In genomic region chr7:107122483-107122882, GRCh38 we compare ENCODE assay signal across 17 cellular contexts. TPM values are rescaled to one million over a fixed set of nuclear protein-coding genes. Genes with fewer than 3 reads are reported as not detected.
DNase-seq lines count a peak whose midpoint lies in the region; ATAC-seq and TF ChIP-seq lines count a peak whose summit lies in the region.
"Had no signal": no experiment of that assay in that cellular context is flagged by ENCODE, and none has a peak within 500 bp of the region (broad histone marks: within the 10 kb centered on the region; RNA-seq: fewer than 3 reads in every experiment).

No MANE protein-coding gene starts in this region.

- TF ChIP-seq POLR2A in IMR-90 (IDR thresholded peaks at IDR 0.05; ENCODE audit: low read depth, low read length) = no peak

- in situ Hi-C loops in IMR-90 (cut with MboI; ENCODE audit: low sequenced_read_pairs) = no loop called here

- H3K27ac Mint-ChIP-seq in naive thymus-derived CD4-positive, alpha-beta T cell = no peak overlapping the region
- H3K27ac Mint-ChIP-seq: activated CD4-positive, alpha-beta memory T cell treated with anti-CD3 and anti-CD28 coated beads for 36 hours; activated T-helper 1 cell treated with anti-CD3 and anti-CD28 coated beads, Interleukin-12 subunit alpha, Interleukin-12 subunit beta, Interleukin-2, Interleukin-4 antibody, amounts not matched to agents 30 ng/mL and 10 ng/mL and 1 ng/mL, durations not matched to agents 14 hours and 24 hours and 36 hours; IgD-negative memory B cell; T-cell; type B pancreatic cell had no signal

- H3K4me1 ChIP-seq in IMR-90 (ENCODE audit: control insufficient read depth, insufficient read depth, low read length) (peaks cover 11% of the 10 kb centered on the region), colonic mucosa (no peaks in the 10 kb centered on the region), lung (ENCODE audit: control insufficient read depth in 2 of 2, insufficient read depth in 2 of 2, low read length in 2 of 2) (peaks cover 0 to 8% of the 10 kb centered on the region in 2 donors), subcutaneous abdominal adipose tissue (ENCODE audit: control insufficient read depth in 5 of 5, insufficient read depth in 5 of 5, low read length in 5 of 5) (peaks cover 0 to 28% (median 17%) of the 10 kb centered on the region in 5 donors)
- peaks cover 4 to 16% of the 10 kb centered on the region in 2 donors for H3K4me1 ChIP-seq in naive thymus-derived CD4-positive, alpha-beta T cell (ENCODE audit: control insufficient read depth in 2 of 2, insufficient read depth in 2 of 2, low read length in 2 of 2)

- H3K56ac ChIP-seq in IMR-90 (ENCODE audit: extremely low read depth, insufficient read depth, low read length) = no peak overlapping the region

- H3K36me3 Mint-ChIP-seq in naive thymus-derived CD4-positive, alpha-beta T cell = peaks cover 0 to 6% (median 0%) of the 10 kb centered on the region in 5 donors
- H3K36me3 Mint-ChIP-seq: activated CD4-positive, alpha-beta memory T cell treated with anti-CD3 and anti-CD28 coated beads for 36 hours; T-cell; type B pancreatic cell had no signal

- no peak overlapping the region for H3K4me3 ChIP-seq in IMR-90 (ENCODE audit: insufficient read depth, low read depth, low read length)
- H3K4me3 ChIP-seq in colonic mucosa = no peak overlapping the region
- no peak overlapping the region for H3K4me3 ChIP-seq in lung
- no peak overlapping the region for H3K4me3 ChIP-seq in subcutaneous abdominal adipose tissue (ENCODE audit: low read depth in 1 of 5, low read length in 5 of 5)
- H3K4me3 ChIP-seq in naive thymus-derived CD4-positive, alpha-beta T cell (ENCODE audit: low read length) = no peak overlapping the region
- H3K4me3 ChIP-seq: skin epidermis had no signal

- H3K27ac ChIP-seq in IMR-90 (ENCODE audit: insufficient read depth, low read length) = no peak overlapping the region
- H3K27ac ChIP-seq in colonic mucosa = peak overlapping the region; percentile 26
- no peak overlapping the region for H3K27ac ChIP-seq in lung (ENCODE audit: low read depth in 1 of 2, low read length in 1 of 2)
- H3K27ac ChIP-seq in subcutaneous abdominal adipose tissue (ENCODE audit: low read depth, low read length) = peak overlapping the region; percentile 68
- no peak overlapping the region for H3K27ac ChIP-seq in naive thymus-derived CD4-positive, alpha-beta T cell (ENCODE audit: low read depth, low read length)

- H3K9me3 ChIP-seq in IMR-90 (ENCODE audit: control insufficient read depth, insufficient read depth, low read length) = no peaks in the 10 kb centered on the region
- H3K9me3 ChIP-seq in colonic mucosa = no peaks in the 10 kb centered on the region
- no peaks in the 10 kb centered on the region for H3K9me3 ChIP-seq in lung (ENCODE audit: control insufficient read depth in 2 of 2, insufficient read depth in 1 of 2, low read length in 1 of 2)
- H3K9me3 ChIP-seq in subcutaneous abdominal adipose tissue (ENCODE audit: control insufficient read depth in 5 of 5, low read length in 5 of 5) = no peaks in the 10 kb centered on the region
- H3K9me3 ChIP-seq in naive thymus-derived CD4-positive, alpha-beta T cell (ENCODE audit: control insufficient read depth in 2 of 3, low read length in 3 of 3) = no peaks in the 10 kb centered on the region

- H2BK20ac ChIP-seq in IMR-90 (ENCODE audit: low read depth, low read length) = no peak overlapping the region; the same call in 1 of the 2 replicates

- CTCF ChIA-PET in IMR-90 (lab: Yijun Ruan, JAX) = interaction anchor here (1.0 to 1.5 kb wide), 4 partner anchors 10 to 73 kb away, joined by 3 to 8 read pairs (median 5); no protein-coding TSS in a partner anchor
- CTCF ChIA-PET in naive thymus-derived CD4-positive, alpha-beta T cell (lab: Charles Lee) = interaction anchor here (0.7 to 1.4 kb wide), 2 partner anchors 123 to 334 kb away, joined by 3 read pairs; no protein-coding TSS in a partner anchor

- H4K91ac ChIP-seq in IMR-90 (ENCODE audit: insufficient read depth, low read depth, low read length) = peak overlapping the region; percentile 38; the same call in 1 of the 2 replicates

- peaks cover 0 to 2% (median 0%) of the 10 kb centered on the region in 11 donors for H3K9me3 Mint-ChIP-seq in naive thymus-derived CD4-positive, alpha-beta T cell
- H3K9me3 Mint-ChIP-seq: activated CD4-positive, alpha-beta memory T cell treated with anti-CD3 and anti-CD28 coated beads for 36 hours; activated T-helper 1 cell treated with anti-CD3 and anti-CD28 coated beads, Interleukin-12 subunit alpha, Interleukin-12 subunit beta, Interleukin-2, Interleukin-4 antibody, amounts not matched to agents 30 ng/mL and 10 ng/mL and 1 ng/mL, durations not matched to agents 14 hours and 24 hours and 36 hours; central memory CD8-positive, alpha-beta T cell; IgD-negative memory B cell; T-cell; type B pancreatic cell had no signal

- peak overlapping the region in 1 of 2 experiments; percentile 46; a peak in 1 of 4 replicates for H4K8ac ChIP-seq in IMR-90 (ENCODE audit: low read depth in 2 of 2, low read length in 2 of 2)

- peak overlapping the region; percentile 3; the same call in 1 of the 2 replicates for H3K18ac ChIP-seq in IMR-90 (ENCODE audit: low read depth, low read length)

- H3K9me1 ChIP-seq in IMR-90 (ENCODE audit: insufficient read depth, low read length) = peaks cover 4% of the 10 kb centered on the region

- no peak overlapping the region for H2AFZ ChIP-seq in IMR-90 (replicated peaks; ENCODE audit: low read length, poor library complexity)

- no peak for TF ChIP-seq CTCF in IMR-90 (conservative IDR thresholded peaks at IDR 0.05; ENCODE audit: low read depth, low read length)
- TF ChIP-seq CTCF in colonic mucosa (IDR thresholded peaks at IDR 0.05) = no peak
- TF ChIP-seq CTCF in lung (IDR thresholded peaks at IDR 0.05; ENCODE audit: control extremely low read depth, extremely low read depth) = no peak

- intact Hi-C loops in IMR-90 (cut with micrococcal nuclease) = loop anchor here (5.0 kb wide), 1 partner anchor 75 kb away; no protein-coding TSS in a partner anchor
- intact Hi-C loops in colonic mucosa (cut with DNase I) = no loop called here
- intact Hi-C loops in naive thymus-derived CD4-positive, alpha-beta T cell (cut with micrococcal nuclease) = loop anchor here in 1 of 2 donors (10.0 kb wide), 1 partner anchor 258 kb away; the partner anchor contains the start of gene PIK3CG

- WGBS in IMR-90 (ENCODE audit: extremely low coverage in 2 of 2, insufficient read length in 1 of 2), 2 experiments = no CpG with 5 or more reads among the region's 4 CpGs
- 41 to 48% methylated on average over 4 of the region's 4 CpGs for WGBS in lung, 2 donors

- H3K4ac ChIP-seq in IMR-90 (ENCODE audit: low read depth, low read length) = no peak overlapping the region

- DNase-seq in IMR-90 = peak; percentile 85
- no peak for DNase-seq in colonic mucosa
- DNase-seq in lung (ENCODE audit: low spot score) = no peak
- no peak for DNase-seq in naive thymus-derived CD4-positive, alpha-beta T cell
- no peak for DNase-seq in amniotic stem cell (lab: John Stamatoyannopoulos, UW)
- DNase-seq in Kasumi-1 (lab: John Stamatoyannopoulos, UW) = no peak
- DNase-seq in activated CD4-positive, alpha-beta T cell treated with anti-CD3 and anti-CD28 coated beads for 48 hours = no peak
- DNase-seq: activated CD4-positive, alpha-beta memory T cell treated with anti-CD3 and anti-CD28 coated beads for 36 hours; DMS53; NCI-H1048; T-cell had no signal

- no peak for TF ChIP-seq RAD21 in IMR-90 (IDR thresholded peaks at IDR 0.05; ENCODE audit: low read length)

- no peak overlapping the region for H3K9ac ChIP-seq in IMR-90 (ENCODE audit: low read depth, low read length)
- no peak overlapping the region for H3K9ac ChIP-seq in colonic mucosa (ENCODE audit: low read depth in 2 of 2, low read length in 2 of 2)
- H3K9ac ChIP-seq in subcutaneous abdominal adipose tissue (ENCODE audit: low read length in 5 of 5) = peak overlapping the region in 1 of 5 donors; percentile 13

- no peak overlapping the region for H3K23ac ChIP-seq in IMR-90 (ENCODE audit: low read depth, low read length)

- H2AK5ac ChIP-seq in IMR-90 (ENCODE audit: low read depth, low read length) = no peak overlapping the region

- no peak overlapping the region for H4K5ac ChIP-seq in IMR-90 (ENCODE audit: low read depth, low read length)

- H3K4me1 Mint-ChIP-seq in naive thymus-derived CD4-positive, alpha-beta T cell = peaks cover 12 to 25% (median 20%) of the 10 kb centered on the region in 7 donors

- ATAC-seq in IMR-90 (ENCODE audit: low read depth) = peak; percentile 86
- peak; percentile 57 for ATAC-seq in lung (ENCODE audit: insufficient read depth, low FRiP score)
- ATAC-seq in naive thymus-derived CD4-positive, alpha-beta T cell = no peak
- ATAC-seq: T-cell had no signal

- dilution Hi-C loops in IMR-90 (cut with HindIII; ENCODE audit: low sequenced_read_pairs, unreplicated experiment) = no loop called here

- no peaks in the 10 kb centered on the region for H3K27me3 ChIP-seq in IMR-90 (ENCODE audit: control insufficient read depth, insufficient read depth, low read length)
- H3K27me3 ChIP-seq in colonic mucosa = no peaks in the 10 kb centered on the region
- H3K27me3 ChIP-seq in lung (ENCODE audit: control insufficient read depth, insufficient read depth) = no peaks in the 10 kb centered on the region
- no peaks in the 10 kb centered on the region for H3K27me3 ChIP-seq in subcutaneous abdominal adipose tissue (ENCODE audit: control insufficient read depth in 5 of 5, insufficient read depth in 4 of 5, low read length in 5 of 5)
- no peaks in the 10 kb centered on the region for H3K27me3 ChIP-seq in naive thymus-derived CD4-positive, alpha-beta T cell (ENCODE audit: control insufficient read depth in 2 of 2, insufficient read depth in 2 of 2, low read length in 2 of 2)

- no peak overlapping the region for H2AK9ac ChIP-seq in IMR-90 (replicated peaks; ENCODE audit: low read depth, low read length, poor library complexity)

- H2BK120ac ChIP-seq in IMR-90 (ENCODE audit: low read depth, low read length) = peak overlapping the region; percentile 1

- 0 out of 2 replicates have a peak overlapping the region, but pooled peaks have one; percentile 10 for H3K14ac ChIP-seq in IMR-90 (replicated peaks; ENCODE audit: low read depth, low read length)

- H3K4me2 ChIP-seq in IMR-90 (ENCODE audit: low read depth, low read length) = peak overlapping the region; percentile 4; the same call in 1 of the 2 replicates

- no peaks in the 10 kb centered on the region for H4K20me1 ChIP-seq in IMR-90 (ENCODE audit: insufficient read depth, low read length)

- peaks cover 0 to 12% (median 0%) of the 10 kb centered on the region in 5 donors for H3K27me3 Mint-ChIP-seq in naive thymus-derived CD4-positive, alpha-beta T cell
- H3K27me3 Mint-ChIP-seq: activated CD4-positive, alpha-beta memory T cell treated with anti-CD3 and anti-CD28 coated beads for 36 hours; IgD-negative memory B cell; type B pancreatic cell had no signal

- H3K79me1 ChIP-seq in IMR-90 (ENCODE audit: low read depth in 1 of 2, low read length in 2 of 2) = peaks cover 0 to 6% of the 10 kb centered on the region in 2 experiments; a peak in 2 of 4 replicates

- H2BK15ac ChIP-seq in IMR-90 (ENCODE audit: low read depth, low read length) = 0 out of 3 replicates have a peak overlapping the region, but pooled peaks have one; percentile 0

- no TSS peak for BruUV-seq in IMR-90 (replicated peaks; lab: Mats Ljungman, UMichigan)

- no peaks in the 10 kb centered on the region for H3K36me3 ChIP-seq in IMR-90 (ENCODE audit: control insufficient read depth, insufficient read depth, low read length)
- H3K36me3 ChIP-seq in colonic mucosa = no peaks in the 10 kb centered on the region
- H3K36me3 ChIP-seq in lung (ENCODE audit: control insufficient read depth in 2 of 2, insufficient read depth in 2 of 2, low read length in 2 of 2) = no peaks in the 10 kb centered on the region
- H3K36me3 ChIP-seq in subcutaneous abdominal adipose tissue (ENCODE audit: control insufficient read depth in 5 of 5, insufficient read depth in 5 of 5, low read length in 5 of 5) = no peaks in the 10 kb centered on the region
- no peaks in the 10 kb centered on the region for H3K36me3 ChIP-seq in naive thymus-derived CD4-positive, alpha-beta T cell (ENCODE audit: control insufficient read depth in 2 of 3, insufficient read depth in 3 of 3, low read length in 3 of 3)

- POLR2A ChIA-PET in IMR-90 (lab: Charles Lee; ENCODE audit: unreplicated experiment) = interaction anchor here (0.5 kb wide), 1 partner anchor 126 kb away, joined by 3 read pairs; no protein-coding TSS in a partner anchor
- POLR2A ChIA-PET in naive thymus-derived CD4-positive, alpha-beta T cell (lab: Charles Lee) = interaction anchor here (0.6 kb wide), 1 partner anchor 44 kb away, joined by 3 read pairs; no protein-coding TSS in a partner anchor

- H2BK5ac ChIP-seq in IMR-90 (ENCODE audit: low read depth, low read length, poor library complexity, severe bottlenecking) = peak overlapping the region; percentile 73

- no peak overlapping the region for H3K4me3 Mint-ChIP-seq in naive thymus-derived CD4-positive, alpha-beta T cell
- H3K4me3 Mint-ChIP-seq: activated CD4-positive, alpha-beta memory T cell treated with anti-CD3 and anti-CD28 coated beads for 36 hours; activated T-helper 1 cell treated with anti-CD3 and anti-CD28 coated beads, Interleukin-12 subunit alpha, Interleukin-12 subunit beta, Interleukin-2, Interleukin-4 antibody, amounts not matched to agents 30 ng/mL and 10 ng/mL and 1 ng/mL, durations not matched to agents 14 hours and 24 hours and 36 hours; central memory CD8-positive, alpha-beta T cell; IgD-negative memory B cell; T-cell; type B pancreatic cell had no signal

RNA-seq across cellular contexts. Expression of gene HBP1, which starts 46.3 kb away (rescaled TPM):
- total RNA-seq in IMR-90 (2012; rRNA removed) (69.9 and 70.0 TPM in 2 replicates), colonic mucosa (10 to 100 TPM; 25.1 to 78.7 TPM), lung (100 to 1,000 TPM in 1 of 2 donors, 10 to 100 TPM in 1; 45.6 to 187 TPM)
- polyA plus RNA-seq in IMR-90 (2012; rRNA removed) (19.0 and 27.1 TPM in 2 replicates), lung (10 to 100 TPM; 22.1 to 46.7 TPM)
- polyA plus RNA-seq in IMR-90 (2012; cell fraction: cytosol; rRNA removed) = 7.8 and 10.8 TPM in 2 replicates
- 11.3 and 41.1 TPM in 2 replicates for polyA plus RNA-seq in IMR-90 (2012; cell fraction: nucleus; rRNA removed; ENCODE audit: low replicate concordance)
- total RNA-seq in naive thymus-derived CD4-positive, alpha-beta T cell = 100 to 1,000 TPM in 4 of 5 experiments, 10 to 100 TPM in 1; 34.6 to 219 (median 124) TPM
- 10 to 100 TPM; 63.9 to 82.9 TPM for polyA plus RNA-seq in naive thymus-derived CD4-positive, alpha-beta T cell

Comparison
In these comparisons a context has a peak if more than half of its experiments do, and no peak if none do; other contexts are left out.
1. H3K27ac ChIP-seq: peak in colonic mucosa (single experiment) and subcutaneous abdominal adipose tissue (single experiment); none in IMR-90 (single experiment), lung (0 of 2) and naive thymus-derived CD4-positive, alpha-beta T cell (single experiment).